Comparison of ENCODE assay signal across 34 cellular contexts in genomic region chr5:61724102-61724501, GRCh38.
"Had no signal": no experiment of that assay in that cellular context is flagged by ENCODE, and none has a peak within 500 bp of the region (broad histone marks: within the 10 kb centered on the region; RNA-seq: fewer than 3 reads in every experiment).

No MANE protein-coding gene starts in this region.

- H3K9me3 ChIP-seq: MG63 had no signal

- DNase-seq: Karpas-422, Kasumi-1, MG63, MM.1S, MV-4-11, NCI-H1048, NCI-H1092, NCI-H1092 treated with DMSO at 0.1 percent for 48 hours, NCI-H1105, NCI-H1105 treated with DMSO at 0.1 percent for 48 hours, NCI-H1417, NCI-H1417 treated with DMSO at 0.1 percent for 48 hours, NCI-H1436, NCI-H1436 treated with DMSO at 0.1 percent for 48 hours, NCI-H146, NCI-H1694, NCI-H187, NCI-H187 treated with DMSO at 0.1 percent for 48 hours, NCI-H1930, NCI-H2029, NCI-H2029 treated with DMSO at 0.1 percent for 48 hours, NCI-H2081, NCI-H2081 treated with DMSO at 0.1 percent for 48 hours, NCI-H2107, NCI-H2171, NCI-H2171 treated with DMSO at 0.1 percent for 48 hours, NCI-H2227 treated with DMSO at 0.1 percent for 48 hours, NCI-H226, NCI-H345, NCI-H446, NCI-H446 treated with DMSO at 0.1 percent for 48 hours, NCI-H510A, NCI-H510A treated with DMSO at 0.1 percent for 48 hours, NCI-H524 had no signal

- H3K27me3 ChIP-seq: MG63 had no signal

- H3K4me3 ChIP-seq: MG63 had no signal

- H3K36me3 ChIP-seq: MG63 had no signal
